In the genomic region with DNA sequence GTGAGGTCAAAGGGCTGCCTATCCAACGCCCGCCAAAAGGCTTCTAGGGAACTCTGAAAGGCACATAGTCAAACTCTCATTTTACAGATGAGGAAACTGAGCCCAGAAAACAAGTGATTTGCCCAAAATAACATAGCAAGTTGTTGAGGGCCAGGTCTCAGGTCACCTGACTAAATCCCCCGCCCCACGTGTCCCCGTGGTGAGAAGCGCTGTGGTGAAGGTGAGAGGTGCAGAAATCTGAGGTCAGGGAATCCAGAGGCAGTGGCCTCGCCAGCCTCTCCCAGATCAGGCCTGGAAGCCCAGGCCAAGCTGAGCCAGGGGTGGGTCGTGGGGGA, we compare ENCODE assay signal across 8 cellular contexts. TPM values are rescaled to one million over a fixed set of nuclear protein-coding genes. Genes with fewer than 3 reads are reported as not detected.
A peak's percentile ranks its signal among the peaks of the same experiment; 100 is the strongest.
DNase-seq lines count a peak whose midpoint lies in the region; TF ChIP-seq lines count a peak whose summit lies in the region.

No MANE protein-coding gene starts in this region.

- H3K27ac ChIP-seq in brain microvascular endothelial cell = peak overlapping the region; percentile 99
- H3K27ac ChIP-seq in mesenchymal stem cell (ENCODE audit: low read length, poor library complexity, severe bottlenecking) = peak overlapping the region; percentile 100

- H3K27me3 ChIP-seq in brain microvascular endothelial cell (replicated peaks) = no peaks in the 10 kb centered on the region
- no peaks in the 10 kb centered on the region for H3K27me3 ChIP-seq in mesenchymal stem cell (ENCODE audit: control insufficient read depth in 1 of 2, insufficient read depth in 1 of 2, low read length in 2 of 2)

- H3K27me3 Mint-ChIP-seq in activated naive CD4-positive, alpha-beta T cell treated with anti-CD3 and anti-CD28 coated beads, Interleukin-2, amount 10 ng/mL, durations not matched to agents 7 days and 5 days = no peaks in the 10 kb centered on the region
- H3K27me3 Mint-ChIP-seq in type B pancreatic cell = no peaks in the 10 kb centered on the region

- H3K4ac ChIP-seq in mesenchymal stem cell (ENCODE audit: low read depth in 1 of 2, low read length in 2 of 2) = peak overlapping the region in 1 of 2 experiments; percentile 95

- in situ Hi-C loops in brain microvascular endothelial cell (cut with HindIII; ENCODE audit: low pct_ligation_motif_present, low sequenced_read_pairs) = no loop called here

- peaks cover 56% of the 10 kb centered on the region for H3K36me3 Mint-ChIP-seq in activated naive CD4-positive, alpha-beta T cell treated with anti-CD3 and anti-CD28 coated beads, Interleukin-2, amount 10 ng/mL, durations not matched to agents 7 days and 5 days
- H3K36me3 Mint-ChIP-seq in type B pancreatic cell = peaks cover 9% of the 10 kb centered on the region

- H2AFZ ChIP-seq in mesenchymal stem cell (ENCODE audit: low read depth, low read length) = no peak overlapping the region

- peak overlapping the region; percentile 85 to 97 for H3K18ac ChIP-seq in mesenchymal stem cell (ENCODE audit: low read depth in 1 of 2, low read length in 2 of 2)

- H3K36me3 ChIP-seq in brain microvascular endothelial cell (replicated peaks) (peaks cover 16% of the 10 kb centered on the region), mesenchymal stem cell (ENCODE audit: control insufficient read depth in 1 of 2, insufficient read depth in 2 of 2, low read depth in 1 of 2, low read length in 2 of 2) (peaks cover 41 to 42% of the 10 kb centered on the region in 2 experiments)

- H3K9ac ChIP-seq in mesenchymal stem cell (ENCODE audit: low read length) = peak overlapping the region; percentile 99

- peak overlapping the region; percentile 70 to 82 for H2BK12ac ChIP-seq in mesenchymal stem cell (ENCODE audit: low read length in 2 of 2)

- peak overlapping the region; percentile 94 for H3K4me3 Mint-ChIP-seq in activated naive CD4-positive, alpha-beta T cell treated with anti-CD3 and anti-CD28 coated beads, Interleukin-2, amount 10 ng/mL, durations not matched to agents 7 days and 5 days
- H3K4me3 Mint-ChIP-seq in type B pancreatic cell = peak overlapping the region; percentile 95

- peak overlapping the region; percentile 56 for H2BK15ac ChIP-seq in mesenchymal stem cell (ENCODE audit: low read depth, poor library complexity, severe bottlenecking)

- peak overlapping the region; percentile 96 for H4K8ac ChIP-seq in mesenchymal stem cell (ENCODE audit: low read length)

- no peaks in the 10 kb centered on the region for H3K9me3 Mint-ChIP-seq in activated naive CD4-positive, alpha-beta T cell treated with anti-CD3 and anti-CD28 coated beads, Interleukin-2, amount 10 ng/mL, durations not matched to agents 7 days and 5 days
- no peaks in the 10 kb centered on the region for H3K9me3 Mint-ChIP-seq in type B pancreatic cell

- CTCF ChIA-PET in activated naive CD4-positive, alpha-beta T cell treated with anti-CD3 and anti-CD28 coated beads, Interleukin-2, amount 10 ng/mL, durations not matched to agents 7 days and 5 days (lab: Charles Lee) = interaction anchor here (0.9 to 2.3 kb wide), 2 partner anchors 10 to 21 kb away, joined by 3 to 9 read pairs; no protein-coding TSS in a partner anchor

- no peak for DNase-seq in activated naive CD4-positive, alpha-beta T cell treated with anti-CD3 and anti-CD28 coated beads, Interleukin-2, amount 10 ng/mL, durations not matched to agents 7 days and 5 days
- no peak for DNase-seq in activated naive CD4-positive, alpha-beta T cell treated with anti-CD3 and anti-CD28 coated beads, Interleukin-2, amount 50 U/mL, for 16 hours
- DNase-seq in brain microvascular endothelial cell (no peak), mesenchymal stem cell (no peak), type B pancreatic cell (ENCODE audit: extremely low spot score, unreplicated experiment) (no peak), DMS153 treated with DMSO at 0.1 percent for 48 hours (lab: John Stamatoyannopoulos, UW; ENCODE audit: unreplicated experiment) (no peak), NCI-H2107 treated with DMSO at 0.1 percent for 48 hours (lab: John Stamatoyannopoulos, UW; ENCODE audit: unreplicated experiment) (no peak), NCI-H1092 (lab: John Stamatoyannopoulos, UW) (no peak)

- peak overlapping the region; percentile 94 for H3K4me2 ChIP-seq in mesenchymal stem cell (ENCODE audit: low read length, poor library complexity, severe bottlenecking)

- peak overlapping the region; percentile 94 for H2BK120ac ChIP-seq in mesenchymal stem cell (ENCODE audit: low read depth, low read length)

- H3K4me1 ChIP-seq in mesenchymal stem cell (ENCODE audit: control insufficient read depth, insufficient read depth, low read depth, low read length) = peaks cover 45% of the 10 kb centered on the region

- peak overlapping the region in 1 of 2 experiments; percentile 74 for H3K23ac ChIP-seq in mesenchymal stem cell (ENCODE audit: low read length in 2 of 2)

- H3K4me3 ChIP-seq in brain microvascular endothelial cell (ENCODE audit: low read depth, low read length) (peak overlapping the region; percentile 24), mesenchymal stem cell (ENCODE audit: insufficient read depth in 1 of 2, low read depth in 1 of 2, low read length in 2 of 2) (peak overlapping the region in 1 of 2 experiments; percentile 74)

- peak overlapping the region; percentile 99 for H2AK5ac ChIP-seq in mesenchymal stem cell (ENCODE audit: low read length, severe bottlenecking)

- H2BK5ac ChIP-seq in mesenchymal stem cell (ENCODE audit: low read depth, low read length, poor library complexity, severe bottlenecking) = peak overlapping the region; percentile 50

- peaks cover 9% of the 10 kb centered on the region for H3K79me1 ChIP-seq in mesenchymal stem cell (replicated peaks; ENCODE audit: low read length, poor library complexity, severe bottlenecking)

- peaks cover 79% of the 10 kb centered on the region for H3K4me1 Mint-ChIP-seq in activated naive CD4-positive, alpha-beta T cell treated with anti-CD3 and anti-CD28 coated beads, Interleukin-2, amount 10 ng/mL, durations not matched to agents 7 days and 5 days
- H3K4me1 Mint-ChIP-seq in type B pancreatic cell (ENCODE audit: unreplicated experiment) = peaks cover 42% of the 10 kb centered on the region

- WGBS in mesenchymal stem cell = 32% methylated on average over 8 of the region's 8 CpGs

- H3K27ac Mint-ChIP-seq in activated naive CD4-positive, alpha-beta T cell treated with anti-CD3 and anti-CD28 coated beads, Interleukin-2, amount 10 ng/mL, durations not matched to agents 7 days and 5 days = peak overlapping the region; percentile 86
- H3K27ac Mint-ChIP-seq in type B pancreatic cell = peak overlapping the region; percentile 99

- TF ChIP-seq CTCF in brain microvascular endothelial cell (IDR thresholded peaks at IDR 0.05; ENCODE audit: low read depth, low read length, missing control alignments) = no peak
- no peak for TF ChIP-seq CTCF in type B pancreatic cell (conservative IDR thresholded peaks at IDR 0.05)

- H3K14ac ChIP-seq in mesenchymal stem cell (ENCODE audit: low read length in 2 of 2) = no peak overlapping the region

- H3K9me3 ChIP-seq in mesenchymal stem cell (ENCODE audit: control insufficient read depth, low read length) = no peaks in the 10 kb centered on the region

- peak overlapping the region; percentile 96 for H4K91ac ChIP-seq in mesenchymal stem cell (ENCODE audit: low read length)

RNA-seq across cellular contexts. Expression of gene HDGF, which starts 5.1 kb away (rescaled TPM):
- polyA plus RNA-seq in mesenchymal stem cell (2013, experiment 1 of 2) = 156 TPM
- polyA plus RNA-seq in mesenchymal stem cell (2013, experiment 2 of 2) = 154 TPM
- 249 and 270 TPM in 2 replicates for total RNA-seq in type B pancreatic cell (ENCODE audit: low replicate concordance)

RNA-seq across cellular contexts. Expression of gene MRPL24, which starts 5.5 kb away (rescaled TPM):
- polyA plus RNA-seq in mesenchymal stem cell (2013, experiment 1 of 2) = 65.7 TPM
- polyA plus RNA-seq in mesenchymal stem cell (2013, experiment 2 of 2) = 64.7 TPM
- total RNA-seq in type B pancreatic cell (ENCODE audit: low replicate concordance) = 47.4 and 58.6 TPM in 2 replicates

RNA-seq across cellular contexts. Expression of gene ISG20L2, which starts 17.8 kb away (rescaled TPM):
- 26.8 TPM for polyA plus RNA-seq in mesenchymal stem cell (2013, experiment 1 of 2)
- polyA plus RNA-seq in mesenchymal stem cell (2013, experiment 2 of 2) = 25.1 TPM
- total RNA-seq in type B pancreatic cell (ENCODE audit: low replicate concordance) = 35.3 and 42.0 TPM in 2 replicates

RNA-seq across cellular contexts. Expression of gene METTL25B, which starts 18.1 kb away (rescaled TPM):
- 12.1 TPM for polyA plus RNA-seq in mesenchymal stem cell (2013, experiment 1 of 2)
- 11.3 TPM for polyA plus RNA-seq in mesenchymal stem cell (2013, experiment 2 of 2)
- 35.2 and 39.7 TPM in 2 replicates for total RNA-seq in type B pancreatic cell (ENCODE audit: low replicate concordance)

RNA-seq across cellular contexts. Expression of gene PRCC, which starts 21.0 kb away (rescaled TPM):
- 74.5 TPM for polyA plus RNA-seq in mesenchymal stem cell (2013, experiment 1 of 2)
- 72.5 TPM for polyA plus RNA-seq in mesenchymal stem cell (2013, experiment 2 of 2)
- total RNA-seq in type B pancreatic cell (ENCODE audit: low replicate concordance) = 79.1 and 81.8 TPM in 2 replicates
